Comparison of ENCODE assay signal across 10 cellular contexts in genomic region chr9:89038354-89039091, GRCh38. TPM values are rescaled to one million over a fixed set of nuclear protein-coding genes. Genes with fewer than 3 reads are reported as not detected.
DNase-seq lines count a peak whose midpoint lies in the region; TF ChIP-seq lines count a peak whose summit lies in the region.
"Had no signal": no experiment of that assay in that cellular context is flagged by ENCODE, and none has a peak within 500 bp of the region (broad histone marks: within the 10 kb centered on the region; RNA-seq: fewer than 3 reads in every experiment).

No MANE protein-coding gene starts in this region.

- H3K27ac ChIP-seq in RWPE1 (no peak overlapping the region), esophagus muscularis mucosa (replicated peaks in 1 of 4) (peak overlapping the region in 3 of 4 donors; percentile 13 to 41 (median 27))

- CTCF ChIA-PET in RWPE1 (lab: Yijun Ruan, JAX) = interaction anchor here (1.2 kb wide), 1 partner anchor 37 kb away, joined by 3 read pairs; no protein-coding TSS in a partner anchor

- DNase-seq in AG08395 (ENCODE audit: low spot score) (peak; percentile 93), RWPE1 (ENCODE audit: low spot score) (peak; percentile 37), esophagus muscularis mucosa (ENCODE audit: extremely low spot score) (peak; percentile 91), middle frontal gyrus (ENCODE audit: extremely low spot score, low spot score) (peak; percentile 64), NCI-H146 treated with DMSO at 0.1 percent for 48 hours (lab: John Stamatoyannopoulos, UW; ENCODE audit: unreplicated experiment) (no peak), activated gamma-delta T cell (lab: John Stamatoyannopoulos, UW) (no peak), NCI-H1105 treated with DMSO at 0.1 percent for 48 hours (lab: John Stamatoyannopoulos, UW) (no peak), NCI-H1048 (lab: John Stamatoyannopoulos, UW) (no peak)
- DNase-seq: BE2C, sigmoid colon had no signal

- H3K9me3 ChIP-seq in esophagus muscularis mucosa = no peaks in the 10 kb centered on the region
- H3K9me3 ChIP-seq: BE2C, sigmoid colon had no signal

- no peaks in the 10 kb centered on the region for H3K27me3 ChIP-seq in esophagus muscularis mucosa
- H3K27me3 ChIP-seq: BE2C, sigmoid colon had no signal

- POLR2A ChIA-PET in RWPE1 (lab: Yijun Ruan, JAX; ENCODE audit: low non-redundant PET) = no interaction called here

- no peak for TF ChIP-seq EP300 in esophagus muscularis mucosa (IDR thresholded peaks at IDR 0.05)

- peaks cover 0 to 20% (median 6%) of the 10 kb centered on the region in 4 donors for H3K4me1 ChIP-seq in esophagus muscularis mucosa
- H3K4me1 ChIP-seq: BE2C had no signal

- intact Hi-C loops in esophagus muscularis mucosa (cut with DNase I) = no loop called here

- 80% methylated on average over 5 of the region's 5 CpGs for WGBS in esophagus muscularis mucosa

- no peaks in the 10 kb centered on the region for H3K36me3 ChIP-seq in esophagus muscularis mucosa
- H3K36me3 ChIP-seq: sigmoid colon had no signal

- no peak for TF ChIP-seq POLR2A in esophagus muscularis mucosa (IDR thresholded peaks at IDR 0.05; ENCODE audit: low read depth)

- no peak overlapping the region for H3K4me3 ChIP-seq in esophagus muscularis mucosa
- H3K4me3 ChIP-seq: sigmoid colon had no signal

- TF ChIP-seq CTCF in RWPE1 (conservative IDR thresholded peaks at IDR 0.05; ENCODE audit: low read depth) = no peak
- no peak for TF ChIP-seq CTCF in esophagus muscularis mucosa (IDR thresholded peaks at IDR 0.05)

RNA-seq across cellular contexts. Expression of gene S1PR3, which starts 47.3 kb away (rescaled TPM):
- total RNA-seq in esophagus muscularis mucosa = 100 to 1,000 TPM; 184 to 340 (median 223) TPM

Comparison
In these comparisons a context has a peak if more than half of its experiments do, and no peak if none do; other contexts are left out.
1. DNase-seq: peak in AG08395 (single experiment), RWPE1 (single experiment), esophagus muscularis mucosa (single experiment) and middle frontal gyrus (single experiment); none in NCI-H146 treated with DMSO at 0.1 percent for 48 hours (single experiment), activated gamma-delta T cell (single experiment), NCI-H1105 treated with DMSO at 0.1 percent for 48 hours (single experiment) and NCI-H1048 (single experiment).